In genomic region chrX:153597351-153597750, GRCh38 we compare ENCODE assay signal across 11 cellular contexts. TPM values are rescaled to one million over a fixed set of nuclear protein-coding genes. Genes with fewer than 3 reads are reported as not detected.
DNase-seq lines count a peak whose midpoint lies in the region; ATAC-seq lines count a peak whose summit lies in the region.
"Had no signal": no experiment of that assay in that cellular context is flagged by ENCODE, and none has a peak within 500 bp of the region (broad histone marks: within the 10 kb centered on the region; RNA-seq: fewer than 3 reads in every experiment).

No MANE protein-coding gene starts in this region.

- H3K9me3 ChIP-seq in effector memory CD4-positive, alpha-beta T cell (ENCODE audit: control insufficient read depth, low read length), result no peaks in the 10 kb centered on the region

- peak overlapping the region; percentile 62 for H3K4me3 ChIP-seq in effector memory CD4-positive, alpha-beta T cell (ENCODE audit: insufficient read depth, low read depth, low read length, poor library complexity, severe bottlenecking)

- H3K9me3 Mint-ChIP-seq in activated naive CD4-positive, alpha-beta T cell treated with anti-CD3 and anti-CD28 coated beads, Interleukin-2, amount 10 ng/mL, durations not matched to agents 7 days and 5 days, result no peaks in the 10 kb centered on the region
- H3K9me3 Mint-ChIP-seq in T-cell, result no peaks in the 10 kb centered on the region
- no peaks in the 10 kb centered on the region for H3K9me3 Mint-ChIP-seq in stimulated activated memory B cell treated with anti-CD40 and anti-IgM and Interleukin-4, amounts not matched to agents 10 μg/mL and 1 μg/mL and 100 μg/mL, for 72 hours

- CTCF ChIA-PET in activated naive CD4-positive, alpha-beta T cell treated with anti-CD3 and anti-CD28 coated beads, Interleukin-2, amount 10 ng/mL, durations not matched to agents 7 days and 5 days (lab: Charles Lee), result no interaction called here
- CTCF ChIA-PET in T-cell (lab: Charles Lee), result interaction anchor here in 1 of 2 donors (0.6 kb wide), 1 partner anchor 69 kb away, joined by 4 read pairs; no protein-coding TSS in a partner anchor

- H3K4me3 Mint-ChIP-seq in activated naive CD4-positive, alpha-beta T cell treated with anti-CD3 and anti-CD28 coated beads, Interleukin-2, amount 10 ng/mL, durations not matched to agents 7 days and 5 days, result peak overlapping the region; percentile 84
- H3K4me3 Mint-ChIP-seq in T-cell, result peak overlapping the region; percentile 82 to 87 (median 85)
- peak overlapping the region; percentile 98 for H3K4me3 Mint-ChIP-seq in stimulated activated memory B cell treated with anti-CD40 and anti-IgM and Interleukin-4, amounts not matched to agents 10 μg/mL and 1 μg/mL and 100 μg/mL, for 72 hours

- peaks cover 25% of the 10 kb centered on the region for H3K36me3 ChIP-seq in effector memory CD4-positive, alpha-beta T cell (ENCODE audit: control insufficient read depth, insufficient read depth, low read length)

- no peak for DNase-seq in activated naive CD4-positive, alpha-beta T cell treated with anti-CD3 and anti-CD28 coated beads, Interleukin-2, amount 10 ng/mL, durations not matched to agents 7 days and 5 days
- no peak for DNase-seq in activated naive CD4-positive, alpha-beta T cell treated with anti-CD3 and anti-CD28 coated beads, Interleukin-2, amount 50 U/mL, for 16 hours
- no peak for DNase-seq in T-cell
- DNase-seq in effector memory CD4-positive, alpha-beta T cell, result no peak
- DNase-seq in Ammon's horn (ENCODE audit: low spot score), result no peak
- no peak for DNase-seq in NCI-H1694 treated with DMSO at 0.1 percent for 48 hours (lab: John Stamatoyannopoulos, UW)
- DNase-seq: dermis blood vessel endothelial cell; NCI-H2081; stimulated activated CD4-positive, alpha-beta T cell treated with anti-CD3 and anti-CD28 coated beads, Interleukin-4, amount 100 ng/mL, for 4 hours had no signal

- POLR2A ChIA-PET in T-cell (lab: Charles Lee), result no interaction called here

- H3K27me3 Mint-ChIP-seq in activated naive CD4-positive, alpha-beta T cell treated with anti-CD3 and anti-CD28 coated beads, Interleukin-2, amount 10 ng/mL, durations not matched to agents 7 days and 5 days, result no peaks in the 10 kb centered on the region
- peaks cover 0 to 10% of the 10 kb centered on the region in 2 donors for H3K27me3 Mint-ChIP-seq in T-cell
- H3K27me3 Mint-ChIP-seq in stimulated activated memory B cell treated with anti-CD40 and anti-IgM and Interleukin-4, amounts not matched to agents 10 μg/mL and 1 μg/mL and 100 μg/mL, for 72 hours, result no peaks in the 10 kb centered on the region

- H3K4me1 Mint-ChIP-seq in activated naive CD4-positive, alpha-beta T cell treated with anti-CD3 and anti-CD28 coated beads, Interleukin-2, amount 10 ng/mL, durations not matched to agents 7 days and 5 days, result peaks cover 42% of the 10 kb centered on the region
- H3K4me1 Mint-ChIP-seq in T-cell, result peaks cover 37 to 41% (median 40%) of the 10 kb centered on the region in 3 donors
- peaks cover 59% of the 10 kb centered on the region for H3K4me1 Mint-ChIP-seq in stimulated activated memory B cell treated with anti-CD40 and anti-IgM and Interleukin-4, amounts not matched to agents 10 μg/mL and 1 μg/mL and 100 μg/mL, for 72 hours

- H3K27ac Mint-ChIP-seq in activated naive CD4-positive, alpha-beta T cell treated with anti-CD3 and anti-CD28 coated beads, Interleukin-2, amount 10 ng/mL, durations not matched to agents 7 days and 5 days, result peak overlapping the region; percentile 49
- peak overlapping the region in 1 of 2 donors; percentile 59 for H3K27ac Mint-ChIP-seq in T-cell
- H3K27ac Mint-ChIP-seq in stimulated activated memory B cell treated with anti-CD40 and anti-IgM and Interleukin-4, amounts not matched to agents 10 μg/mL and 1 μg/mL and 100 μg/mL, for 72 hours, result peak overlapping the region; percentile 86

- peaks cover 11% of the 10 kb centered on the region for H3K4me1 ChIP-seq in effector memory CD4-positive, alpha-beta T cell (ENCODE audit: control insufficient read depth, insufficient read depth, low read length, poor library complexity, severe bottlenecking)

- H3K36me3 Mint-ChIP-seq in activated naive CD4-positive, alpha-beta T cell treated with anti-CD3 and anti-CD28 coated beads, Interleukin-2, amount 10 ng/mL, durations not matched to agents 7 days and 5 days, result peaks cover 24% of the 10 kb centered on the region
- peaks cover 8% of the 10 kb centered on the region for H3K36me3 Mint-ChIP-seq in T-cell
- H3K36me3 Mint-ChIP-seq in stimulated activated memory B cell treated with anti-CD40 and anti-IgM and Interleukin-4, amounts not matched to agents 10 μg/mL and 1 μg/mL and 100 μg/mL, for 72 hours, result peaks cover 25% of the 10 kb centered on the region

- H3K27ac ChIP-seq in effector memory CD4-positive, alpha-beta T cell (ENCODE audit: insufficient read depth, low read length, poor library complexity, severe bottlenecking), result no peak overlapping the region

- ATAC-seq in T-cell (replicated peaks in 1 of 4) (no peak), HG02981 (IDR thresholded peaks at IDR 0.05; ENCODE audit: unreplicated experiment) (no peak)
- no peak for ATAC-seq in stimulated activated memory B cell treated with anti-CD40 and anti-IgM and Interleukin-4, amounts not matched to agents 10 μg/mL and 1 μg/mL and 100 μg/mL, for 72 hours

- no peaks in the 10 kb centered on the region for H3K27me3 ChIP-seq in effector memory CD4-positive, alpha-beta T cell (replicated peaks; ENCODE audit: control insufficient read depth, insufficient read depth, low read length, poor library complexity, severe bottlenecking)

RNA-seq across cellular contexts. Expression of gene CCNQ, which starts 1.6 kb away (rescaled TPM):
- 10 to 100 TPM; 12.5 to 29.8 (median 25.5) TPM for total RNA-seq in T-cell

RNA-seq across cellular contexts. Expression of gene DUSP9, which starts 49.7 kb away (rescaled TPM):
- total RNA-seq in T-cell, result under 1 TPM in 2 of 5 donors, not detected in 3; 0.13 to 0.19 TPM
